8 cellular contexts compared by ENCODE assay signal in genomic region chr12:569803-570236, GRCh38.
DNase-seq lines count a peak whose midpoint lies in the region; ATAC-seq lines count a peak whose summit lies in the region.

No MANE protein-coding gene starts in this region.

- H3K9ac ChIP-seq in ES-I3 (ENCODE audit: low read depth, low read length), result peak overlapping the region; percentile 77; the same call in 1 of the 2 replicates

- H3K4me1 ChIP-seq in ES-I3 (ENCODE audit: insufficient read depth, low read length), result peaks cover 13% of the 10 kb centered on the region; the same call in 1 of the 2 replicates

- no peaks in the 10 kb centered on the region; the same call in 1 of the 2 replicates for H3K9me3 ChIP-seq in ES-I3 (ENCODE audit: control insufficient read depth, insufficient read depth, low read length)

- ATAC-seq in HG03066 (IDR thresholded peaks at IDR 0.05; ENCODE audit: low read depth, unreplicated experiment) (peak; percentile 70), GM18873 (IDR thresholded peaks at IDR 0.05; ENCODE audit: low FRiP score, unreplicated experiment) (no peak)

- H3K36me3 ChIP-seq in ES-I3 (ENCODE audit: insufficient read depth, low read length), result no peaks in the 10 kb centered on the region

- DNase-seq in NCI-H774 (lab: John Stamatoyannopoulos, UW) (peak; percentile 70), medulla oblongata (ENCODE audit: extremely low spot score) (peak; percentile 81)
- peak; percentile 96 for DNase-seq in activated CD8-positive, alpha-beta memory T cell treated with anti-CD3 and anti-CD28 coated beads for 24 hours
- peak; percentile 85 for DNase-seq in effector CD8-positive, alpha-beta T cell (lab: John Stamatoyannopoulos, UW)
- DNase-seq in stimulated activated CD4-positive, alpha-beta T cell treated with anti-CD3 and anti-CD28 coated beads, TNF-alpha, amount 100 ng/mL, for 4 hours (ENCODE audit: low read depth in 3 of 3), result peak; percentile 72 to 83 (median 76)
